In the genomic region with DNA sequence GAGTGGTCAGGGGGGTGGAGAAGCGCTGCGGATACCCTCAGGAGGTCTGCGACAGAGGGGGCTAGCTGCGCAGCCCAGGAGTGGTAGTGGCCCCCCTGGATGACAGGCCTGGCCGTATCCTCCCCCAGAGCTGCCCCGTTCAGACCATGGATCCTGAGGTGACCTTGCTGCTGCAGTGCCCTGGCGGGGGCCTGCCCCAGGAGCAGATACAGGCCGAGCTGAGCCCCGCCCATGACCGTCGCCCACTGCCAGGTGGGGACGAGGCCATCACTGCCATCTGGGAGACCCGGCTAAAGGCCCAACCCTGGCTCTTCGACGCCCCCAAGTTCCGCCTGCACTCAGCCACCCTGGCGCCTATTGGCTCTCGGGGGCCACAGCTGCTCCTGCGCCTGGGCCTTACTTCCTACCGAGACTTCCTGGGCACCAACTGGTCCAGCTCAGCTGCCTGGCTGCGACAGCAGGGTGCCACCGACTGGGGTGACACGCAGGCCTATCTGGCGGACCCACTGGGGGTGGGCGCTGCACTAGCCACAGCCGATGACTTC, we compare ENCODE assay signal across 8 cellular contexts. TPM values are rescaled to one million over a fixed set of nuclear protein-coding genes. Genes with fewer than 3 reads are reported as not detected.
DNase-seq lines count a peak whose midpoint lies in the region; ATAC-seq and TF ChIP-seq lines count a peak whose summit lies in the region.

No MANE protein-coding gene starts in this region.

- POLR2A ChIA-PET in activated B cell treated with CpG ODN at 0.5 μM for 24 hours (lab: Charles Lee) = interaction anchor here (0.5 to 12.7 kb wide), 23 partner anchors 8 to 1617 kb away, joined by 3 to 191 read pairs (median 5); partner anchors contain the start of genes BAD, FERMT3, FKBP2 and PPP1R14B

- H3K9me3 Mint-ChIP-seq in activated B cell treated with CpG ODN at 0.5 μM for 24 hours = no peaks in the 10 kb centered on the region

- H3K4me3 ChIP-seq in AG10803 (ENCODE audit: low read length) (peak overlapping the region; percentile 89), ectodermal cell (ENCODE audit: insufficient read depth, low read depth, low read length) (peak overlapping the region; percentile 64), mesodermal cell (ENCODE audit: extremely low read depth, insufficient read depth, low read length, poor library complexity, severe bottlenecking) (peak overlapping the region; percentile 60), tibial nerve (peak overlapping the region; percentile 56 to 91 (median 80))

- no peak for DNase-seq in AG10803 (ENCODE audit: low read depth)
- DNase-seq in NCI-H1092 treated with DMSO at 0.1 percent for 48 hours (lab: John Stamatoyannopoulos, UW) = peak; percentile 61
- DNase-seq in activated B cell treated with CpG ODN at 0.5 μM for 24 hours = peak; percentile 57
- DNase-seq in tibial nerve (ENCODE audit: low spot score in 2 of 2) = no peak
- no peak for DNase-seq in putamen (ENCODE audit: low spot score)

- no peak for TF ChIP-seq CTCF in AG10803 (conservative IDR thresholded peaks at IDR 0.05; ENCODE audit: low read length)
- no peak for TF ChIP-seq CTCF in activated B cell treated with CpG ODN at 0.5 μM for 24 hours (IDR thresholded peaks at IDR 0.05)
- no peak for TF ChIP-seq CTCF in tibial nerve (IDR thresholded peaks at IDR 0.05)

- CTCF ChIA-PET in activated B cell treated with CpG ODN at 0.5 μM for 24 hours (lab: Charles Lee) = interaction anchor here (1.7 to 5.0 kb wide), 2 partner anchors 10 to 20 kb away, joined by 6 to 34 read pairs; partner anchors contain the start of gene FERMT3

- peak overlapping the region; percentile 81 for H3K27ac Mint-ChIP-seq in activated B cell treated with CpG ODN at 0.5 μM for 24 hours

- 36 to 38% methylated on average over 26 of the region's 26 CpGs for WGBS in ectodermal cell, 2 experiments
- 36 to 38% methylated on average over 23 to 26 of the region's 26 CpGs for WGBS in mesodermal cell (ENCODE audit: insufficient coverage in 2 of 2), 2 experiments
- 9 to 21% methylated on average over 12 to 13 of the region's 26 CpGs for WGBS in tibial nerve, 2 donors

- no peak overlapping the region for H3K27ac ChIP-seq in ectodermal cell (ENCODE audit: insufficient read depth, low read depth, low read length, poor library complexity, severe bottlenecking)
- H3K27ac ChIP-seq in mesodermal cell (ENCODE audit: low read depth, low read length, severe bottlenecking) = no peak overlapping the region
- peak overlapping the region; percentile 84 to 96 (median 91) for H3K27ac ChIP-seq in tibial nerve

- peaks cover 45% of the 10 kb centered on the region for H3K4me1 Mint-ChIP-seq in activated B cell treated with CpG ODN at 0.5 μM for 24 hours

- peaks cover 13% of the 10 kb centered on the region for H3K36me3 Mint-ChIP-seq in activated B cell treated with CpG ODN at 0.5 μM for 24 hours (ENCODE audit: low read depth)

- H3K4me1 ChIP-seq in ectodermal cell (ENCODE audit: control insufficient read depth, insufficient read depth, low read length) (peaks cover 23% of the 10 kb centered on the region), mesodermal cell (ENCODE audit: control insufficient read depth, insufficient read depth, low read length, poor library complexity, severe bottlenecking) (peaks cover 11% of the 10 kb centered on the region), tibial nerve (peaks cover 0 to 56% (median 30%) of the 10 kb centered on the region in 4 donors)

- H3K9me3 ChIP-seq in ectodermal cell (ENCODE audit: control insufficient read depth, low read length) = no peaks in the 10 kb centered on the region
- H3K9me3 ChIP-seq in mesodermal cell (ENCODE audit: control insufficient read depth, low read length) = no peaks in the 10 kb centered on the region
- H3K9me3 ChIP-seq in tibial nerve = no peaks in the 10 kb centered on the region

- no peaks in the 10 kb centered on the region for H3K36me3 ChIP-seq in ectodermal cell (ENCODE audit: control insufficient read depth, insufficient read depth, low read length)
- H3K36me3 ChIP-seq in mesodermal cell (ENCODE audit: control insufficient read depth, insufficient read depth, low read length) = peaks cover 18% of the 10 kb centered on the region
- H3K36me3 ChIP-seq in tibial nerve = peaks cover 0 to 20% (median 0%) of the 10 kb centered on the region in 3 donors

- peaks cover 9% of the 10 kb centered on the region for H3K27me3 ChIP-seq in ectodermal cell (ENCODE audit: control insufficient read depth, insufficient read depth, low read length, poor library complexity, severe bottlenecking)
- H3K27me3 ChIP-seq in tibial nerve = no peaks in the 10 kb centered on the region

- peak; percentile 33 for TF ChIP-seq POLR2A in GM19193 (IDR thresholded peaks at IDR 0.05; ENCODE audit: extremely low read depth, insufficient read depth, insufficient read length)
- TF ChIP-seq POLR2A in tibial nerve (IDR thresholded peaks at IDR 0.05) = no peak

- ATAC-seq in activated B cell treated with CpG ODN at 0.5 μM for 24 hours (ENCODE audit: low read depth) = peak; percentile 20

- peak overlapping the region; percentile 87 for H3K4me3 Mint-ChIP-seq in activated B cell treated with CpG ODN at 0.5 μM for 24 hours

- intact Hi-C loops in activated B cell treated with CpG ODN at 0.5 μM for 24 hours (cut with micrococcal nuclease) = loop anchor here (1.0 to 2.0 kb wide), 5 partner anchors 14 to 58 kb away; partner anchors contain the start of genes BAD and STIP1

- no peaks in the 10 kb centered on the region for H3K27me3 Mint-ChIP-seq in activated B cell treated with CpG ODN at 0.5 μM for 24 hours

- TF ChIP-seq EP300 in tibial nerve (IDR thresholded peaks at IDR 0.05) = no peak

RNA-seq across cellular contexts. Expression of gene NUDT22, which starts 0.5 kb away (rescaled TPM):
- total RNA-seq in activated B cell treated with CpG ODN at 0.5 μM for 24 hours = 81.0 and 95.3 TPM in 2 replicates
- 22.5 TPM for polyA plus RNA-seq in ectodermal cell (2013, experiment 1 of 4)
- polyA plus RNA-seq in ectodermal cell (2013, experiment 2 of 4) = 21.9 TPM
- polyA plus RNA-seq in ectodermal cell (2013, experiment 3 of 4) = 20.7 TPM
- polyA plus RNA-seq in ectodermal cell (2013, experiment 4 of 4) = 20.3 TPM
- polyA plus RNA-seq in mesodermal cell (2013, experiment 1 of 2) = 35.6 TPM
- 26.4 TPM for polyA plus RNA-seq in mesodermal cell (2013, experiment 2 of 2)
- 10 to 100 TPM; 33.0 to 83.7 (median 60.2) TPM for total RNA-seq in tibial nerve

RNA-seq across cellular contexts. Expression of gene TRPT1, which starts 0.6 kb away (rescaled TPM):
- 50.6 and 51.3 TPM in 2 replicates for total RNA-seq in activated B cell treated with CpG ODN at 0.5 μM for 24 hours
- polyA plus RNA-seq in ectodermal cell (2013, experiment 1 of 4) = 24.7 TPM
- polyA plus RNA-seq in ectodermal cell (2013, experiment 2 of 4) = 21.7 TPM
- 27.8 TPM for polyA plus RNA-seq in ectodermal cell (2013, experiment 3 of 4)
- polyA plus RNA-seq in ectodermal cell (2013, experiment 4 of 4) = 32.4 TPM
- polyA plus RNA-seq in mesodermal cell (2013, experiment 1 of 2) = 55.6 TPM
- polyA plus RNA-seq in mesodermal cell (2013, experiment 2 of 2) = 42.1 TPM
- total RNA-seq in tibial nerve = 10 to 100 TPM; 64.9 to 74.7 (median 68.7) TPM

RNA-seq across cellular contexts. Expression of gene DNAJC4, which starts 3.8 kb away (rescaled TPM):
- total RNA-seq in activated B cell treated with CpG ODN at 0.5 μM for 24 hours (47.5 and 53.3 TPM in 2 replicates), tibial nerve (10 to 100 TPM; 20.1 to 42.0 (median 25.8) TPM)
- polyA plus RNA-seq in ectodermal cell (2013, experiment 1 of 4) = 24.1 TPM
- polyA plus RNA-seq in ectodermal cell (2013, experiment 2 of 4) = 22.4 TPM
- 30.7 TPM for polyA plus RNA-seq in ectodermal cell (2013, experiment 3 of 4)
- 34.4 TPM for polyA plus RNA-seq in ectodermal cell (2013, experiment 4 of 4)
- polyA plus RNA-seq in mesodermal cell (2013, experiment 1 of 2) = 42.5 TPM
- polyA plus RNA-seq in mesodermal cell (2013, experiment 2 of 2) = 47.7 TPM

RNA-seq across cellular contexts. Expression of gene VEGFB, which starts 7.8 kb away (rescaled TPM):
- total RNA-seq in activated B cell treated with CpG ODN at 0.5 μM for 24 hours = 86.7 and 97.4 TPM in 2 replicates
- polyA plus RNA-seq in ectodermal cell (2013, experiment 1 of 4) = 23.1 TPM
- 21.7 TPM for polyA plus RNA-seq in ectodermal cell (2013, experiment 2 of 4)
- 17.9 TPM for polyA plus RNA-seq in ectodermal cell (2013, experiment 3 of 4)
- polyA plus RNA-seq in ectodermal cell (2013, experiment 4 of 4) = 20.1 TPM
- 45.4 TPM for polyA plus RNA-seq in mesodermal cell (2013, experiment 1 of 2)
- polyA plus RNA-seq in mesodermal cell (2013, experiment 2 of 2) = 44.0 TPM
- total RNA-seq in tibial nerve = 100 to 1,000 TPM in 2 of 4 donors, 10 to 100 TPM in 2; 84.3 to 129 (median 109) TPM

RNA-seq across cellular contexts. Expression of gene FKBP2, which starts 14.3 kb away (rescaled TPM):
- total RNA-seq in activated B cell treated with CpG ODN at 0.5 μM for 24 hours (31.4 and 39.4 TPM in 2 replicates), tibial nerve (100 to 1,000 TPM in 1 of 4 donors, 10 to 100 TPM in 3; 38.2 to 101 (median 57.8) TPM)
- polyA plus RNA-seq in ectodermal cell (2013, experiment 1 of 4) = 53.6 TPM
- polyA plus RNA-seq in ectodermal cell (2013, experiment 2 of 4) = 57.5 TPM
- polyA plus RNA-seq in ectodermal cell (2013, experiment 3 of 4) = 56.2 TPM
- 53.1 TPM for polyA plus RNA-seq in ectodermal cell (2013, experiment 4 of 4)
- polyA plus RNA-seq in mesodermal cell (2013, experiment 1 of 2) = 71.7 TPM
- 72.1 TPM for polyA plus RNA-seq in mesodermal cell (2013, experiment 2 of 2)

Comparison
In these comparisons a context has a peak if more than half of its experiments do, and no peak if none do; other contexts are left out.
1. DNase-seq: peak in NCI-H1092 treated with DMSO at 0.1 percent for 48 hours (single experiment) and activated B cell treated with CpG ODN at 0.5 μM for 24 hours (single experiment); none in AG10803 (single experiment), tibial nerve (0 of 2) and putamen (single experiment).
2. H3K27ac ChIP-seq: peak in tibial nerve (4 of 4); none in ectodermal cell (single experiment) and mesodermal cell (single experiment).
3. Peak in every context shown above with its lines, with median percentiles within 50 percentile points of each other: H3K4me3 ChIP-seq.